9 cellular contexts compared by ENCODE assay signal in genomic region chr1:151157067-151157531, GRCh38. TPM values are rescaled to one million over a fixed set of nuclear protein-coding genes. Genes with fewer than 3 reads are reported as not detected.
A peak's percentile ranks its signal among the peaks of the same experiment; 100 is the strongest.
DNase-seq lines count a peak whose midpoint lies in the region; ATAC-seq and TF ChIP-seq lines count a peak whose summit lies in the region.
"Had no signal": no experiment of that assay in that cellular context is flagged by ENCODE, and none has a peak within 500 bp of the region (broad histone marks: within the 10 kb centered on the region; RNA-seq: fewer than 3 reads in every experiment).

No MANE protein-coding gene starts in this region.

- CTCF ChIA-PET in CD8-positive, alpha-beta memory T cell (lab: Charles Lee), result interaction anchor here (0.7 to 5.2 kb wide), 24 partner anchors 9 to 184 kb away, joined by 3 to 90 read pairs (median 5); partner anchors contain the start of genes C1orf56, CDC42SE1, GABPB2 and LYSMD1

- peak overlapping the region; percentile 82 to 98 (median 95) for H3K27ac Mint-ChIP-seq in CD8-positive, alpha-beta memory T cell
- peak overlapping the region; percentile 89 to 96 for H3K27ac Mint-ChIP-seq in natural killer cell

- no peaks in the 10 kb centered on the region for H3K9me3 ChIP-seq in CD8-positive, alpha-beta memory T cell (ENCODE audit: low read length)

- peak overlapping the region; percentile 87 for H3K4me3 ChIP-seq in CD8-positive, alpha-beta memory T cell (ENCODE audit: low read length)

- no peaks in the 10 kb centered on the region for H3K27me3 ChIP-seq in CD8-positive, alpha-beta memory T cell (ENCODE audit: insufficient read depth, low read length, poor library complexity, severe bottlenecking)

- ATAC-seq in natural killer cell (peak; percentile 14 to 50 (median 18)), GM19324 (IDR thresholded peaks at IDR 0.05; ENCODE audit: low FRiP score, unreplicated experiment) (no peak)

- TF ChIP-seq CTCF in natural killer cell (IDR thresholded peaks at IDR 0.05), result no peak

- intact Hi-C loops in natural killer cell (cut with micrococcal nuclease), result loop anchor here (5.0 kb wide), 2 partner anchors 180 to 595 kb away; no protein-coding TSS in a partner anchor

- H3K4me1 ChIP-seq in CD8-positive, alpha-beta memory T cell (ENCODE audit: insufficient read depth, low read length), result peaks cover 45% of the 10 kb centered on the region

- peak overlapping the region; percentile 49 for H3K27ac ChIP-seq in CD8-positive, alpha-beta memory T cell (ENCODE audit: low read depth, low read length)

- DNase-seq in CD8-positive, alpha-beta memory T cell, result peak in 4 of 5 donors; percentile 48 to 71 (median 65)
- peak; percentile 91 for DNase-seq in OCI-M1 (lab: John Stamatoyannopoulos, UW)
- peak; percentile 60 for DNase-seq in activated naive CD4-positive, alpha-beta T cell treated with Interleukin-2 at 50 U/mL for 16 hours
- no peak for DNase-seq in natural killer cell
- no peak for DNase-seq in RPMI8226
- no peak for DNase-seq in midbrain (lab: John Stamatoyannopoulos, UW)
- DNase-seq in DMS 273 (lab: John Stamatoyannopoulos, UW; ENCODE audit: unreplicated experiment), result no peak

- H3K27me3 Mint-ChIP-seq in CD8-positive, alpha-beta memory T cell, result no peaks in the 10 kb centered on the region
- H3K27me3 Mint-ChIP-seq in natural killer cell (ENCODE audit: low read depth in 2 of 2), result no peaks in the 10 kb centered on the region

- H3K36me3 ChIP-seq in CD8-positive, alpha-beta memory T cell (ENCODE audit: insufficient read depth, low read length), result peaks cover 14% of the 10 kb centered on the region

- POLR2A ChIA-PET in CD8-positive, alpha-beta memory T cell (lab: Charles Lee), result interaction anchor here (0.6 to 1.8 kb wide), 9 partner anchors 9 to 860 kb away, joined by 4 to 8 read pairs (median 5); partner anchors contain the start of genes CDC42SE1, LYSMD1, SCNM1 and SEMA6C

- H3K4me3 Mint-ChIP-seq in CD8-positive, alpha-beta memory T cell, result peak overlapping the region; percentile 97 to 100 (median 99)
- peak overlapping the region; percentile 96 for H3K4me3 Mint-ChIP-seq in natural killer cell

- H3K9me3 Mint-ChIP-seq in CD8-positive, alpha-beta memory T cell, result no peaks in the 10 kb centered on the region
- H3K9me3 Mint-ChIP-seq in natural killer cell, result no peaks in the 10 kb centered on the region

- H3K36me3 Mint-ChIP-seq in CD8-positive, alpha-beta memory T cell, result peaks cover 2 to 43% (median 7%) of the 10 kb centered on the region in 3 donors
- no peaks in the 10 kb centered on the region for H3K36me3 Mint-ChIP-seq in natural killer cell

- H3K4me1 Mint-ChIP-seq in CD8-positive, alpha-beta memory T cell, result peaks cover 48 to 65% (median 58%) of the 10 kb centered on the region in 3 donors
- H3K4me1 Mint-ChIP-seq in natural killer cell, result peaks cover 39 to 53% of the 10 kb centered on the region in 2 donors

RNA-seq across cellular contexts. Expression of gene TNFAIP8L2, which starts 0.7 kb away (rescaled TPM):
- 10 to 100 TPM; 24.6 to 25.5 TPM for total RNA-seq in CD8-positive, alpha-beta memory T cell
- 22.6 TPM for polyA plus RNA-seq in CD8-positive, alpha-beta memory T cell
- 10 to 100 TPM in 1 of 3 donors, 1 to 10 TPM in 2; 4.8 to 14.5 (median 5.7) TPM for total RNA-seq in natural killer cell
- total RNA-seq: Daoy had no signal

RNA-seq across cellular contexts. Expression of gene LYSMD1, which starts 8.6 kb away (rescaled TPM):
- total RNA-seq in CD8-positive, alpha-beta memory T cell, result 1 to 10 TPM; 4.6 to 5.5 TPM
- 0.54 TPM for polyA plus RNA-seq in CD8-positive, alpha-beta memory T cell
- 1 to 10 TPM; 1.0 to 1.7 (median 1.2) TPM for total RNA-seq in natural killer cell

RNA-seq across cellular contexts. Expression of gene SCNM1, which starts 8.8 kb away (rescaled TPM):
- 10 to 100 TPM; 86.3 to 90.9 TPM for total RNA-seq in CD8-positive, alpha-beta memory T cell
- polyA plus RNA-seq in CD8-positive, alpha-beta memory T cell, result 58.4 TPM
- 10 to 100 TPM; 52.3 to 54.2 (median 52.9) TPM for total RNA-seq in natural killer cell

RNA-seq across cellular contexts. Expression of gene SEMA6C, which starts 10.7 kb away (rescaled TPM):
- 1 to 10 TPM; 2.9 to 3.1 TPM for total RNA-seq in CD8-positive, alpha-beta memory T cell
- polyA plus RNA-seq in CD8-positive, alpha-beta memory T cell, result 1.5 TPM
- 1 to 10 TPM; 2.5 to 5.8 (median 3.0) TPM for total RNA-seq in natural killer cell

RNA-seq across cellular contexts. Expression of gene TMOD4, which starts 18.7 kb away (rescaled TPM):
- total RNA-seq in CD8-positive, alpha-beta memory T cell, result 1 to 10 TPM; 2.4 to 3.7 TPM
- polyA plus RNA-seq in CD8-positive, alpha-beta memory T cell, result 1.0 TPM
- total RNA-seq in natural killer cell, result 1 to 10 TPM in 2 of 3 donors, not detected in 1; 2.6 to 3.8 TPM

Comparison
In these comparisons a context has a peak if more than half of its experiments do, and no peak if none do; other contexts are left out.
1. DNase-seq: peak in CD8-positive, alpha-beta memory T cell (4 of 5), OCI-M1 (single experiment) and activated naive CD4-positive, alpha-beta T cell treated with Interleukin-2 at 50 U/mL for 16 hours (single experiment); none in natural killer cell (single experiment), RPMI8226 (single experiment), midbrain (single experiment) and DMS 273 (single experiment).